11 cellular contexts compared by ENCODE assay signal in the genomic region with DNA sequence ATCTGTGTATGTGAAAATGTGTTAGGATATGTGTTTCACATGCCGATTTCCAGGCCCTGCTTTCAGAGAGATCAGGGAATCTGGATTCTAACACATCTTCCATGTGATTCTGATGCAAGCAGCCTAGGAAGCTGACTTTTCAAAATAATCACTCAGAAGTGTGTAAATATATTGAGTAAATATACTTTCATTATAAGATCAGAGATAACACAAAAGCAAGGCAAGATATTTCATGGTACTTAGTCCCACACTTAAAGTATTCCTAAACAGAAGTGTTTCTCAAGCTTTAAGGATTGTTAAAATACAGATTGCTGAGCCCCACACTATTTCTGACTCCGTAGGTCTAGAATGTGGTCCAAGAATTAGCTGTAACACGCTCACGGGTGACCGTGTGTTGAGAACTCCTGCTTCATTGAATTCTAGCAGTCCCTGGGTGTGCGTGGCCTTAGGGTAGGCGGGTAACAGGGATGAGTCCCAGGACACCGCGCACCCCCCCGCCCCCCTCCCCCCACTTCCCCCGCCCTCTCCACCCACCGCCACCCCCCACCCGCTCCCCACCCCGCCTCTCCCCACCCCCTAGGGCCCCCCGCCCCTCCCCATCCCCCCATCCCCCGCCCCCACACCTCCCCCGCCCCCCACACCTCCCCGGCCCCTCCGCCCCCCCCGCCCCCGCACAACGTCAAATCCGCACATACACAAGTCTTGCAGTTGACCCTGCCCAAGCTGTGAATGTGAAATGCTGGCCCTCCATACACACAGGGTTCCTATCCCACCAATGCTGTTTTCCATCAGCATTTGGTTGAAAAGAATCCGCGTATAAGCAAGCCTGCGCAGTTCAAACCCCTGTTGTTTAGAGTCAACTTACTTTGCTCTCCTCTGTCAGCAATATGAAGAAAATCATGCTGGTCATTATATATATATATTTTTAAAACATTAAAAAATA.
DNase-seq lines count a peak whose midpoint lies in the region; ATAC-seq and TF ChIP-seq lines count a peak whose summit lies in the region.
"Had no signal": no experiment of that assay in that cellular context is flagged by ENCODE, and none has a peak within 500 bp of the region (broad histone marks: within the 10 kb centered on the region; RNA-seq: fewer than 3 reads in every experiment).

No MANE protein-coding gene starts in this region.

- no peaks in the 10 kb centered on the region for H3K9me2 ChIP-seq in GM23338 (ENCODE audit: insufficient read depth)

- H3K27me3 ChIP-seq in CD4-positive, CD25-positive, alpha-beta regulatory T cell (ENCODE audit: control insufficient read depth, insufficient read depth, low read length), result no peaks in the 10 kb centered on the region
- H3K27me3 ChIP-seq in GM23338 (ENCODE audit: insufficient read depth) (no peaks in the 10 kb centered on the region), adrenal gland (no peaks in the 10 kb centered on the region), brain microvascular endothelial cell (replicated peaks) (no peaks in the 10 kb centered on the region)

- no peaks in the 10 kb centered on the region for H3K79me2 ChIP-seq in GM23338 (replicated peaks; ENCODE audit: insufficient read depth)

- peaks cover 3% of the 10 kb centered on the region; the same call in 1 of the 2 replicates for H3F3A ChIP-seq in GM23338 (replicated peaks; ENCODE audit: low read depth)

- peaks cover 72% of the 10 kb centered on the region for H3K4me1 ChIP-seq in CD4-positive, CD25-positive, alpha-beta regulatory T cell (ENCODE audit: control insufficient read depth, insufficient read depth, low read length, poor library complexity, severe bottlenecking)
- peaks cover 24% of the 10 kb centered on the region for H3K4me1 ChIP-seq in GM23338 (ENCODE audit: insufficient read depth)
- peaks cover 4 to 9% of the 10 kb centered on the region in 2 donors for H3K4me1 ChIP-seq in adrenal gland (replicated peaks in 1 of 2)

- no peaks in the 10 kb centered on the region for H4K20me1 ChIP-seq in GM23338 (replicated peaks; ENCODE audit: insufficient read depth)

- peak overlapping the region; percentile 89 for H3K27ac ChIP-seq in CD4-positive, CD25-positive, alpha-beta regulatory T cell (ENCODE audit: insufficient read depth, low read length, poor library complexity, severe bottlenecking)
- H3K27ac ChIP-seq in GM23338 (ENCODE audit: low read depth) (0 out of 2 replicates have a peak overlapping the region, but pooled peaks have one; percentile 9), adrenal gland (no peak overlapping the region), brain microvascular endothelial cell (no peak overlapping the region)

- H3K4me3 Mint-ChIP-seq in CD4-positive, CD25-positive, alpha-beta regulatory T cell, result peak overlapping the region; percentile 78 to 89 (median 82)
- H3K4me3 Mint-ChIP-seq in GM23338 (no peak overlapping the region), naive B cell (peak overlapping the region in 6 of 8 donors; percentile 57 to 90 (median 78))
- H3K4me3 Mint-ChIP-seq in activated naive CD4-positive, alpha-beta T cell treated with anti-CD3 and anti-CD28 coated beads, Interleukin-2, amount 10 ng/mL, durations not matched to agents 7 days and 5 days, result peak overlapping the region; percentile 18

- peak overlapping the region; percentile 92 to 99 (median 98) for H3K27ac Mint-ChIP-seq in CD4-positive, CD25-positive, alpha-beta regulatory T cell
- H3K27ac Mint-ChIP-seq in GM23338, result no peak overlapping the region
- peak overlapping the region; percentile 97 for H3K27ac Mint-ChIP-seq in activated naive CD4-positive, alpha-beta T cell treated with anti-CD3 and anti-CD28 coated beads, Interleukin-2, amount 10 ng/mL, durations not matched to agents 7 days and 5 days
- peak overlapping the region; percentile 92 to 99 (median 98) for H3K27ac Mint-ChIP-seq in naive B cell

- no peaks in the 10 kb centered on the region for H3K9me3 ChIP-seq in CD4-positive, CD25-positive, alpha-beta regulatory T cell (ENCODE audit: control insufficient read depth in 2 of 2, low read length in 2 of 2)
- H3K9me3 ChIP-seq in adrenal gland (replicated peaks in 1 of 3), result no peaks in the 10 kb centered on the region

- peak overlapping the region; percentile 77 for H3K4me3 ChIP-seq in CD4-positive, CD25-positive, alpha-beta regulatory T cell (ENCODE audit: low read depth, low read length)
- H3K4me3 ChIP-seq in GM23338 (peak overlapping the region; percentile 29; the same call in 1 of the 2 replicates), adrenal gland (no peak overlapping the region), brain microvascular endothelial cell (ENCODE audit: low read depth, low read length) (no peak overlapping the region)

- DNase-seq in CD4-positive, CD25-positive, alpha-beta regulatory T cell, result peak in 1 of 3 donors; percentile 21
- peak; percentile 36 for DNase-seq in GM23338 (ENCODE audit: low spot score)
- no peak for DNase-seq in activated naive CD4-positive, alpha-beta T cell treated with anti-CD3 and anti-CD28 coated beads, Interleukin-2, amount 10 ng/mL, durations not matched to agents 7 days and 5 days
- DNase-seq in naive B cell, result no peak
- DNase-seq in adrenal gland, result no peak
- DNase-seq in NCI-H2081 (lab: John Stamatoyannopoulos, UW), result no peak
- DNase-seq in brain microvascular endothelial cell, result no peak
- DNase-seq: head of caudate nucleus, NCI-H1436 treated with DMSO at 0.1 percent for 48 hours had no signal

- H3K36me3 Mint-ChIP-seq in CD4-positive, CD25-positive, alpha-beta regulatory T cell, result no peaks in the 10 kb centered on the region
- H3K36me3 Mint-ChIP-seq in GM23338 (ENCODE audit: low read depth) (peaks cover 11% of the 10 kb centered on the region; the same call in 1 of the 3 replicates), naive B cell (no peaks in the 10 kb centered on the region)
- peaks cover 17% of the 10 kb centered on the region for H3K36me3 Mint-ChIP-seq in activated naive CD4-positive, alpha-beta T cell treated with anti-CD3 and anti-CD28 coated beads, Interleukin-2, amount 10 ng/mL, durations not matched to agents 7 days and 5 days

- ATAC-seq in CD4-positive, CD25-positive, alpha-beta regulatory T cell (ENCODE audit: low read depth in 2 of 2), result no peak
- ATAC-seq in GM23338 (peak; percentile 56), naive B cell (ENCODE audit: low read depth in 2 of 2) (no peak), HG03354 (IDR thresholded peaks at IDR 0.05; ENCODE audit: poor library complexity, severe bottlenecking, unreplicated experiment) (no peak)
- ATAC-seq: Right ventricle myocardium inferior had no signal

- TF ChIP-seq CTCF in GM23338 (conservative IDR thresholded peaks at IDR 0.05; ENCODE audit: low read depth in 2 of 2) (no peak), adrenal gland (IDR thresholded peaks at IDR 0.05) (no peak), brain microvascular endothelial cell (IDR thresholded peaks at IDR 0.05; ENCODE audit: low read depth, low read length, missing control alignments) (no peak)

- intact Hi-C loops in adrenal gland (cut with DNase I), result no loop called here

- peak overlapping the region; percentile 82 for H2AFZ ChIP-seq in GM23338

- peak overlapping the region; percentile 64 for H3K4me2 ChIP-seq in GM23338

- no peak for TF ChIP-seq POLR2A in adrenal gland (IDR thresholded peaks at IDR 0.05)

- CTCF ChIA-PET in activated naive CD4-positive, alpha-beta T cell treated with anti-CD3 and anti-CD28 coated beads, Interleukin-2, amount 10 ng/mL, durations not matched to agents 7 days and 5 days (lab: Charles Lee), result interaction anchor here (0.8 to 2.6 kb wide), 4 partner anchors 22 to 98 kb away, joined by 3 to 14 read pairs (median 4); no protein-coding TSS in a partner anchor

- no peaks in the 10 kb centered on the region for H3K36me3 ChIP-seq in CD4-positive, CD25-positive, alpha-beta regulatory T cell (ENCODE audit: control insufficient read depth, insufficient read depth, low read length)
- H3K36me3 ChIP-seq in GM23338 (ENCODE audit: insufficient read depth) (no peaks in the 10 kb centered on the region; the same call in 1 of the 2 replicates), adrenal gland (replicated peaks in 1 of 2) (no peaks in the 10 kb centered on the region), brain microvascular endothelial cell (replicated peaks) (no peaks in the 10 kb centered on the region)

- H3K9me3 Mint-ChIP-seq in CD4-positive, CD25-positive, alpha-beta regulatory T cell, result peaks cover 0 to 5% (median 1%) of the 10 kb centered on the region in 7 donors
- H3K9me3 Mint-ChIP-seq in GM23338 (peaks cover 7% of the 10 kb centered on the region), naive B cell (peaks cover 0 to 9% (median 4%) of the 10 kb centered on the region in 7 donors)
- peaks cover 2% of the 10 kb centered on the region for H3K9me3 Mint-ChIP-seq in activated naive CD4-positive, alpha-beta T cell treated with anti-CD3 and anti-CD28 coated beads, Interleukin-2, amount 10 ng/mL, durations not matched to agents 7 days and 5 days

- no peaks in the 10 kb centered on the region for H3K27me3 Mint-ChIP-seq in CD4-positive, CD25-positive, alpha-beta regulatory T cell
- peaks cover 1% of the 10 kb centered on the region for H3K27me3 Mint-ChIP-seq in GM23338 (ENCODE audit: insufficient read depth, low read depth, poor library complexity)
- H3K27me3 Mint-ChIP-seq in activated naive CD4-positive, alpha-beta T cell treated with anti-CD3 and anti-CD28 coated beads, Interleukin-2, amount 10 ng/mL, durations not matched to agents 7 days and 5 days, result no peaks in the 10 kb centered on the region
- no peaks in the 10 kb centered on the region for H3K27me3 Mint-ChIP-seq in naive B cell

- H3K4me1 Mint-ChIP-seq in CD4-positive, CD25-positive, alpha-beta regulatory T cell, result peaks cover 43 to 71% (median 56%) of the 10 kb centered on the region in 4 donors
- peaks cover 19% of the 10 kb centered on the region for H3K4me1 Mint-ChIP-seq in GM23338
- peaks cover 74% of the 10 kb centered on the region for H3K4me1 Mint-ChIP-seq in activated naive CD4-positive, alpha-beta T cell treated with anti-CD3 and anti-CD28 coated beads, Interleukin-2, amount 10 ng/mL, durations not matched to agents 7 days and 5 days
- H3K4me1 Mint-ChIP-seq in naive B cell, result peaks cover 37 to 62% (median 39%) of the 10 kb centered on the region in 3 donors

- in situ Hi-C loops in brain microvascular endothelial cell (cut with HindIII; ENCODE audit: low pct_ligation_motif_present, low sequenced_read_pairs), result no loop called here

- 65 to 73% (median 69%) methylated on average over 10 to 24 of the region's 26 CpGs for WGBS in adrenal gland, 4 donors

TF ChIP-seq in GM23338, 12 proteins besides CTCF, POLR2A, EP300 and RAD21:
- no peak for TF ChIP-seq EZH2phosphoT487 (IDR thresholded peaks at IDR 0.05; ENCODE audit: unreplicated experiment)
- TF ChIP-seq, protein P1, sequence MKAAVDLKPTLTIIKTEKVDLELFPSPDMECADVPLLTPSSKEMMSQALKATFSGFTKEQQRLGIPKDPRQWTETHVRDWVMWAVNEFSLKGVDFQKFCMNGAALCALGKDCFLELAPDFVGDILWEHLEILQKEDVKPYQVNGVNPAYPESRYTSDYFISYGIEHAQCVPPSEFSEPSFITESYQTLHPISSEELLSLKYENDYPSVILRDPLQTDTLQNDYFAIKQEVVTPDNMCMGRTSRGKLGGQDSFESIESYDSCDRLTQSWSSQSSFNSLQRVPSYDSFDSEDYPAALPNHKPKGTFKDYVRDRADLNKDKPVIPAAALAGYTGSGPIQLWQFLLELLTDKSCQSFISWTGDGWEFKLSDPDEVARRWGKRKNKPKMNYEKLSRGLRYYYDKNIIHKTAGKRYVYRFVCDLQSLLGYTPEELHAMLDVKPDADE (IDR thresholded peaks at IDR 0.05), result no peak

Comparison
In these comparisons a context has a peak if more than half of its experiments do, and no peak if none do; other contexts are left out.
1. H3K27ac ChIP-seq: peak in CD4-positive, CD25-positive, alpha-beta regulatory T cell (single experiment) and GM23338 (single experiment); none in adrenal gland (0 of 5) and brain microvascular endothelial cell (single experiment).
2. H3K4me3 ChIP-seq: peak in CD4-positive, CD25-positive, alpha-beta regulatory T cell (single experiment) and GM23338 (single experiment); none in adrenal gland (0 of 4) and brain microvascular endothelial cell (single experiment).